ENCODE assay signal across 1 cellular context in the genomic region with DNA sequence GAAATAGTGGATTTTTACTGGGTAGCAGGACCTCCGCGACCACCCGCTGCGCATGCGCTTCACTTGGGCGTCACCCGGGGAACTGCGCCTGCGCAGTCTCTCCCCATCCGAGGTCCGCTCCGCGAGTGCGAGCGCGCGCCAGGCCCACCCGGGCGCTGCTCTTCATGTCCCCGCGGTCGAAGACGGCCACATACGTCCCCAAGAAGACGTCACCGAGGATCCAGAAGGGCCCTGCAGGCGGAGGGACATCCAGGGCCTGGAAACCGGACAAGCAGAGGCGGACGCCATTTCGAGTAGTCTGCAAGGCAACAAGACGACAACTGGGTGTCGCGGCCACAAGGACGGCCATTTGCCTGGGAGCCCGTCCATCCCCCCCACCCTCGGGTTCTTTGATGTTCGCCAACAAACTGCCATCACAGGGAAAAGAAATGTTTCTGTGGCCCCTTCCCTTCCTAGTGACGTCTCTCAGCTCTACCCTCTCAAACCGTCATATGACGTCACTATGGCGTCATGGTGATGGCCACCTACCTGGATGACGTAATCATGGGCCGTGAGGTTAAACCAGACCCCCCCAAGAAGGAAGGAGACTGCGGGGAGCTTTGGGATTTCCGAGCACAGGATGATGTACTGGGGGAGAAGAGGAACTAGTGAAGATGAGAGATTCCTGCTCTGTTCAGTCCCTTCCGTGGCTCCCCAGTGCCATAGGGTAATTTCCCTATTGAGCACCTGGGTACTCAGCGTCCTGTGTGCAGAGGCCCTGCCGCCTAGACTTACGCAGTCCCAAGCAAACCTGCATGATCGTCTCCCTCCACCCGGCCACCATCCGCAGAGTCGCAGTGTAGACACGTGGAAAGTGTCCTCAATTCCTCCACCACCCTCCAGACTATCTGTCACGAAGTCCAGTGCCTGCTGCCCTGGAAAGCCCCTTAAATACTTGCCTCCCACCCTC.
TF ChIP-seq lines count a peak whose summit lies in the region.

No MANE protein-coding gene starts in this region.

TF ChIP-seq in GM23338, 12 proteins besides CTCF, POLR2A, EP300 and RAD21 (continued from another document):
- TF ChIP-seq CREB1 (CRISPR knock-in tag; IDR thresholded peaks at IDR 0.05; ENCODE audit: low read depth) (no peak), JUNB (IDR thresholded peaks at IDR 0.05; ENCODE audit: unreplicated experiment) (no peak), EZH2phosphoT487 (IDR thresholded peaks at IDR 0.05; ENCODE audit: unreplicated experiment) (no peak), POLR2AphosphoS5 (IDR thresholded peaks at IDR 0.05; ENCODE audit: low read depth) (no peak), STAT1 (IDR thresholded peaks at IDR 0.05; ENCODE audit: unreplicated experiment) (no peak)
- TF ChIP-seq, protein P1, sequence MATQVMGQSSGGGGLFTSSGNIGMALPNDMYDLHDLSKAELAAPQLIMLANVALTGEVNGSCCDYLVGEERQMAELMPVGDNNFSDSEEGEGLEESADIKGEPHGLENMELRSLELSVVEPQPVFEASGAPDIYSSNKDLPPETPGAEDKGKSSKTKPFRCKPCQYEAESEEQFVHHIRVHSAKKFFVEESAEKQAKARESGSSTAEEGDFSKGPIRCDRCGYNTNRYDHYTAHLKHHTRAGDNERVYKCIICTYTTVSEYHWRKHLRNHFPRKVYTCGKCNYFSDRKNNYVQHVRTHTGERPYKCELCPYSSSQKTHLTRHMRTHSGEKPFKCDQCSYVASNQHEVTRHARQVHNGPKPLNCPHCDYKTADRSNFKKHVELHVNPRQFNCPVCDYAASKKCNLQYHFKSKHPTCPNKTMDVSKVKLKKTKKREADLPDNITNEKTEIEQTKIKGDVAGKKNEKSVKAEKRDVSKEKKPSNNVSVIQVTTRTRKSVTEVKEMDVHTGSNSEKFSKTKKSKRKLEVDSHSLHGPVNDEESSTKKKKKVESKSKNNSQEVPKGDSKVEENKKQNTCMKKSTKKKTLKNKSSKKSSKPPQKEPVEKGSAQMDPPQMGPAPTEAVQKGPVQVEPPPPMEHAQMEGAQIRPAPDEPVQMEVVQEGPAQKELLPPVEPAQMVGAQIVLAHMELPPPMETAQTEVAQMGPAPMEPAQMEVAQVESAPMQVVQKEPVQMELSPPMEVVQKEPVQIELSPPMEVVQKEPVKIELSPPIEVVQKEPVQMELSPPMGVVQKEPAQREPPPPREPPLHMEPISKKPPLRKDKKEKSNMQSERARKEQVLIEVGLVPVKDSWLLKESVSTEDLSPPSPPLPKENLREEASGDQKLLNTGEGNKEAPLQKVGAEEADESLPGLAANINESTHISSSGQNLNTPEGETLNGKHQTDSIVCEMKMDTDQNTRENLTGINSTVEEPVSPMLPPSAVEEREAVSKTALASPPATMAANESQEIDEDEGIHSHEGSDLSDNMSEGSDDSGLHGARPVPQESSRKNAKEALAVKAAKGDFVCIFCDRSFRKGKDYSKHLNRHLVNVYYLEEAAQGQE (IDR thresholded peaks at IDR 0.05; ENCODE audit: unreplicated experiment) = no peak
- TF ChIP-seq, protein P2, sequence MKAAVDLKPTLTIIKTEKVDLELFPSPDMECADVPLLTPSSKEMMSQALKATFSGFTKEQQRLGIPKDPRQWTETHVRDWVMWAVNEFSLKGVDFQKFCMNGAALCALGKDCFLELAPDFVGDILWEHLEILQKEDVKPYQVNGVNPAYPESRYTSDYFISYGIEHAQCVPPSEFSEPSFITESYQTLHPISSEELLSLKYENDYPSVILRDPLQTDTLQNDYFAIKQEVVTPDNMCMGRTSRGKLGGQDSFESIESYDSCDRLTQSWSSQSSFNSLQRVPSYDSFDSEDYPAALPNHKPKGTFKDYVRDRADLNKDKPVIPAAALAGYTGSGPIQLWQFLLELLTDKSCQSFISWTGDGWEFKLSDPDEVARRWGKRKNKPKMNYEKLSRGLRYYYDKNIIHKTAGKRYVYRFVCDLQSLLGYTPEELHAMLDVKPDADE (IDR thresholded peaks at IDR 0.05) = no peak
TF ChIP-seq in GM23338: peak in this region for 0.
